Comparison of ENCODE assay signal across 17 cellular contexts in genomic region chr17:75704963-75705875, GRCh38.
"Had no signal": no experiment of that assay in that cellular context is flagged by ENCODE, and none has a peak within 500 bp of the region (broad histone marks: within the 10 kb centered on the region; RNA-seq: fewer than 3 reads in every experiment).

No MANE protein-coding gene starts in this region.

- H3K27ac Mint-ChIP-seq: activated naive CD4-positive, alpha-beta T cell treated with anti-CD3 and anti-CD28 coated beads for 36 hours had no signal

- DNase-seq: activated CD8-positive, alpha-beta memory T cell treated with anti-CD3 and anti-CD28 coated beads, Interleukin-2, amount 50 U/mL, for 4 hours; activated CD8-positive, alpha-beta T cell treated with anti-CD3 and anti-CD28 coated beads for 36 hours; activated naive CD4-positive, alpha-beta T cell treated with anti-CD3 and anti-CD28 coated beads for 36 hours; effector memory CD8-positive, alpha-beta T cell; mesendoderm; pancreas; stimulated activated CD4-positive, alpha-beta T cell treated with anti-CD3 and anti-CD28 coated beads, Interleukin-15, amount 100 ng/mL, for 24 hours; stimulated activated CD4-positive, alpha-beta T cell treated with anti-CD3 and anti-CD28 coated beads, Interleukin-4, amount 100 ng/mL, for 24 hours; stimulated activated naive CD8-positive, alpha-beta T cell treated with anti-CD3 and anti-CD28 coated beads, Interleukin-15, amount 100 ng/mL, for 72 hours; thyroid gland; uterus had no signal

- H3K27ac ChIP-seq: epithelial cell of prostate, pancreas, thyroid gland, VCaP had no signal

- H3K36me3 ChIP-seq: uterus had no signal

- FAIRE-seq: pancreas had no signal

- H3K27me3 ChIP-seq: gastroesophageal sphincter, pancreas, thyroid gland, uterus had no signal

- H3K27me3 Mint-ChIP-seq: activated CD8-positive, alpha-beta T cell treated with anti-CD3 and anti-CD28 coated beads for 36 hours; central memory CD8-positive, alpha-beta T cell; effector memory CD8-positive, alpha-beta T cell; stimulated activated naive CD8-positive, alpha-beta T cell treated with anti-CD3 and anti-CD28 coated beads, Interleukin-15, amount 100 ng/mL, for 72 hours had no signal

- H3K4me1 ChIP-seq: uterus had no signal

- H3K9me3 Mint-ChIP-seq: activated CD8-positive, alpha-beta T cell treated with anti-CD3 and anti-CD28 coated beads for 36 hours; activated naive CD4-positive, alpha-beta T cell treated with anti-CD3 and anti-CD28 coated beads for 36 hours; central memory CD8-positive, alpha-beta T cell; effector memory CD8-positive, alpha-beta T cell; neural crest cell; stimulated activated naive CD8-positive, alpha-beta T cell treated with anti-CD3 and anti-CD28 coated beads, Interleukin-15, amount 100 ng/mL, for 72 hours had no signal

- H3K4me1 Mint-ChIP-seq: central memory CD8-positive, alpha-beta T cell; neural crest cell; stimulated activated naive CD8-positive, alpha-beta T cell treated with anti-CD3 and anti-CD28 coated beads, Interleukin-15, amount 100 ng/mL, for 72 hours had no signal

- H3K4me3 Mint-ChIP-seq: activated CD8-positive, alpha-beta T cell treated with anti-CD3 and anti-CD28 coated beads for 36 hours; activated naive CD4-positive, alpha-beta T cell treated with anti-CD3 and anti-CD28 coated beads for 36 hours; central memory CD8-positive, alpha-beta T cell; effector memory CD8-positive, alpha-beta T cell; neural crest cell; stimulated activated naive CD8-positive, alpha-beta T cell treated with anti-CD3 and anti-CD28 coated beads, Interleukin-15, amount 100 ng/mL, for 72 hours had no signal

- ATAC-seq: activated CD8-positive, alpha-beta T cell treated with anti-CD3 and anti-CD28 coated beads for 36 hours; effector memory CD8-positive, alpha-beta T cell; gastroesophageal sphincter; left lobe of liver; pancreas; stimulated activated naive CD8-positive, alpha-beta T cell treated with anti-CD3 and anti-CD28 coated beads, Interleukin-15, amount 100 ng/mL, for 72 hours had no signal

- H3K9me3 ChIP-seq: gastroesophageal sphincter, pancreas, thyroid gland, uterus had no signal

- H3K4me3 ChIP-seq: gastroesophageal sphincter, pancreas, thyroid gland, uterus had no signal
